1 cellular context compared by ENCODE assay signal in the genomic region with DNA sequence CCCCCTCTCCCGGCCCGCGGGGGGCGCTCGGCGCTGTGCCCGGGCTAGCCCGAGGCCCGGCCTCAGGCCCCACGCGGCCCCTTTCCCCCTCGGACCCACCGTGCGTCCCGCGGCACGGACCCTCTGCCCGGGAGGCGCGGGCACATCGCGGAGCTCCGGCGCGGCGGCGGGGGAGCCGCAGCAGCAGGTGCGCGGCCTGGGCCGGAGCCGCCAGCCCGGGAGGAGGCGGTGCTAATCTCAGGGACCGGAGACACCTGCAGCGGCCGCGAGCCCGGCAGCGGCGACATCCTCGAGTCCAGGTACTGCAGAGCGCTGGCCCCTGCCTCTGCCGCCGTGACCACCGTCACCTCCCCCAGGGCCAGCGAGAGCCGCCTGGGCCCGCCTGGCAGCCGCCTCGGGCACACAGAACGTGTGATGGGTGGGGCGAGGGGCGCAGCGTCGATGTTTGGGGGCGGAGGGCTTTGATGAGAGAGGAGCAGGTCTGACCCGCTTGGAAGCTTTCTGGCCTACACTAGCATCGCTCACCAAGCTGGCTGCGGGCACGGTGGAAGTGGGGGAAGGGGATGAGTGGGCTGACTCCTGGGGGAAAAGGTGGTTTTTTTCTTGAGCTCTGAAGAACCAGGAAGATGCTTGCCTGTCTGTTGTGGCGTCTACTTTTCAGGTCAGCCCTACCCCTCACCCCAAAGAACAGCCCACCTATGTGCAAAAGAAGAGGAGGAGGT.
TF ChIP-seq lines count a peak whose summit lies in the region.

No MANE protein-coding gene starts in this region.

TF ChIP-seq in HepG2, 621 proteins besides CTCF, POLR2A, EP300 and RAD21 (continued from another document and continues in another):
- TF ChIP-seq, protein P1, sequence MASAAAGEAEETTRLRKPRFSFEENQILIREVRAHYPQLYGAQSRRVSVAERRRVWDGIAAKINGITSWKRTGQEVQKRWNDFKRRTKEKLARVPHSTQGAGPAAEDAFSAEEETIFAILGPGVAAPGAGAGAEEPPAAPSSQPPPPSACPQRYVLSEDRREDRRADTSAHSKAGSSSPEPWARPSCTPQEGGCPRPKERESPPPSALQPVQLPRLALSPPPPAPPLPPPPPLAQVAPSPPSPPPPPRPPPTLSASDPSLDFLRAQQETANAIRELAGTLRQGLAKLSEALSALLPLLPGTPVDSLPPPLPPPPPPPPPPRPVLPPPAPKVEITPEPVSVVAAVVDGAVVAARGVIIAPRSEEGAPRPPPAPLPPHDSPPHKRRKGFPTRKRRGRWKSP (CRISPR knock-in tag; IDR thresholded peaks at IDR 0.05): 0 out of 2 replicates have a peak, but pooled peaks have one; percentile 10
- TF ChIP-seq KDM3A (CRISPR knock-in tag; IDR thresholded peaks at IDR 0.05; ENCODE audit: low read depth) (no peak), SAP130 (CRISPR knock-in tag; IDR thresholded peaks at IDR 0.05; ENCODE audit: low read depth) (no peak), PTBP1 (IDR thresholded peaks at IDR 0.05; ENCODE audit: low read depth, low read length, poor library complexity, severe bottlenecking) (no peak), TOE1 (CRISPR knock-in tag; IDR thresholded peaks at IDR 0.05) (no peak), ZNF615 (CRISPR knock-in tag; IDR thresholded peaks at IDR 0.05; ENCODE audit: borderline replicate concordance) (no peak), ZNF878 (CRISPR knock-in tag; IDR thresholded peaks at IDR 0.05) (no peak), PHF5A (CRISPR knock-in tag; IDR thresholded peaks at IDR 0.05; ENCODE audit: low read depth, unreplicated experiment) (no peak), ZNF790 (CRISPR knock-in tag; IDR thresholded peaks at IDR 0.05; ENCODE audit: borderline replicate concordance) (no peak), ZSCAN21 (CRISPR knock-in tag; IDR thresholded peaks at IDR 0.05; ENCODE audit: borderline replicate concordance) (peak; percentile 52; the same call in 1 of the 2 replicates), KDM5B (CRISPR knock-in tag; IDR thresholded peaks at IDR 0.05; ENCODE audit: borderline replicate concordance) (peak; percentile 44; the same call in 1 of the 2 replicates), ZFY (CRISPR knock-in tag; IDR thresholded peaks at IDR 0.05) (peak; percentile 86), ZNF20 (CRISPR knock-in tag; IDR thresholded peaks at IDR 0.05) (no peak), ZNF274 (CRISPR knock-in tag; IDR thresholded peaks at IDR 0.05) (0 out of 2 replicates have a peak, but pooled peaks have one; percentile 44), STAT5B (CRISPR knock-in tag; IDR thresholded peaks at IDR 0.05) (no peak), MLLT10 (CRISPR knock-in tag; IDR thresholded peaks at IDR 0.05) (no peak), ZNF850 (CRISPR knock-in tag; conservative IDR thresholded peaks at IDR 0.05) (no peak), ZNF460 (CRISPR knock-in tag; IDR thresholded peaks at IDR 0.05; ENCODE audit: borderline replicate concordance) (no peak), HDAC6 (IDR thresholded peaks at IDR 0.05; ENCODE audit: low read depth, low read length) (no peak), HOXA3 (CRISPR knock-in tag; IDR thresholded peaks at IDR 0.05) (no peak)
- TF ChIP-seq, protein P2, sequence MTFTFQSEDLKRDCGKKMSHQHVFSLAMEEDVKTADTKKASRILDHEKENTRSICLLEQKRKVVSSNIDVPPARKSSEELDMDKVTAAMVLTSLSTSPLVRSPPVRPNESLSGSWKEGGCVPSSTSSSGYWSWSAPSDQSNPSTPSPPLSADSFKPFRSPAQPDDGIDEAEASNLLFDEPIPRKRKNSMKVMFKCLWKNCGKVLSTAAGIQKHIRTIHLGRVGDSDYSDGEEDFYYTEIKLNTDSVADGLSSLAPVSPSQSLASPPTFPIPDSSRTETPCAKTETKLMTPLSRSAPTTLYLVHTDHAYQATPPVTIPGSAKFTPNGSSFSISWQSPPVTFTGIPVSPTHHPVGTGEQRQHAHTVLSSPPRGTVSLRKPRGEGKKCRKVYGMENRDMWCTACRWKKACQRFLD (CRISPR knock-in tag; IDR thresholded peaks at IDR 0.05; ENCODE audit: borderline replicate concordance): no peak
- TF ChIP-seq, protein P3, sequence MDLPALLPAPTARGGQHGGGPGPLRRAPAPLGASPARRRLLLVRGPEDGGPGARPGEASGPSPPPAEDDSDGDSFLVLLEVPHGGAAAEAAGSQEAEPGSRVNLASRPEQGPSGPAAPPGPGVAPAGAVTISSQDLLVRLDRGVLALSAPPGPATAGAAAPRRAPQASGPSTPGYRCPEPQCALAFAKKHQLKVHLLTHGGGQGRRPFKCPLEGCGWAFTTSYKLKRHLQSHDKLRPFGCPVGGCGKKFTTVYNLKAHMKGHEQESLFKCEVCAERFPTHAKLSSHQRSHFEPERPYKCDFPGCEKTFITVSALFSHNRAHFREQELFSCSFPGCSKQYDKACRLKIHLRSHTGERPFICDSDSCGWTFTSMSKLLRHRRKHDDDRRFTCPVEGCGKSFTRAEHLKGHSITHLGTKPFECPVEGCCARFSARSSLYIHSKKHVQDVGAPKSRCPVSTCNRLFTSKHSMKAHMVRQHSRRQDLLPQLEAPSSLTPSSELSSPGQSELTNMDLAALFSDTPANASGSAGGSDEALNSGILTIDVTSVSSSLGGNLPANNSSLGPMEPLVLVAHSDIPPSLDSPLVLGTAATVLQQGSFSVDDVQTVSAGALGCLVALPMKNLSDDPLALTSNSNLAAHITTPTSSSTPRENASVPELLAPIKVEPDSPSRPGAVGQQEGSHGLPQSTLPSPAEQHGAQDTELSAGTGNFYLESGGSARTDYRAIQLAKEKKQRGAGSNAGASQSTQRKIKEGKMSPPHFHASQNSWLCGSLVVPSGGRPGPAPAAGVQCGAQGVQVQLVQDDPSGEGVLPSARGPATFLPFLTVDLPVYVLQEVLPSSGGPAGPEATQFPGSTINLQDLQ (CRISPR knock-in tag; IDR thresholded peaks at IDR 0.05): no peak
- TF ChIP-seq, protein P4, sequence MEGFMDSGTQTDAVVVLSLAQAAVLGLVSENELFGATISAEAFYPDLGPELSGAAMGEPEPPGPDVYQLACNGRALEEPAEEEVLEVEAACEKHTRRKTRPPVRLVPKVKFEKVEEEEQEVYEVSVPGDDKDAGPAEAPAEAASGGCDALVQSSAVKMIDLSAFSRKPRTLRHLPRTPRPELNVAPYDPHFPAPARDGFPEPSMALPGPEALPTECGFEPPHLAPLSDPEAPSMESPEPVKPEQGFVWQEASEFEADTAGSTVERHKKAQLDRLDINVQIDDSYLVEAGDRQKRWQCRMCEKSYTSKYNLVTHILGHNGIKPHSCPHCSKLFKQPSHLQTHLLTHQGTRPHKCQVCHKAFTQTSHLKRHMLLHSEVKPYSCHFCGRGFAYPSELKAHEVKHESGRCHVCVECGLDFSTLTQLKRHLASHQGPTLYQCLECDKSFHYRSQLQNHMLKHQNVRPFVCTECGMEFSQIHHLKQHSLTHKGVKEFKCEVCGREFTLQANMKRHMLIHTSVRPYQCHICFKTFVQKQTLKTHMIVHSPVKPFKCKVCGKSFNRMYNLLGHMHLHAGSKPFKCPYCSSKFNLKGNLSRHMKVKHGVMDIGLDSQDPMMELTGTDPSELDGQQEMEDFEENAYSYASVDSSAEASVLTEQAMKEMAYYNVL (CRISPR knock-in tag; IDR thresholded peaks at IDR 0.05; ENCODE audit: borderline replicate concordance): no peak
- TF ChIP-seq, protein P5, sequence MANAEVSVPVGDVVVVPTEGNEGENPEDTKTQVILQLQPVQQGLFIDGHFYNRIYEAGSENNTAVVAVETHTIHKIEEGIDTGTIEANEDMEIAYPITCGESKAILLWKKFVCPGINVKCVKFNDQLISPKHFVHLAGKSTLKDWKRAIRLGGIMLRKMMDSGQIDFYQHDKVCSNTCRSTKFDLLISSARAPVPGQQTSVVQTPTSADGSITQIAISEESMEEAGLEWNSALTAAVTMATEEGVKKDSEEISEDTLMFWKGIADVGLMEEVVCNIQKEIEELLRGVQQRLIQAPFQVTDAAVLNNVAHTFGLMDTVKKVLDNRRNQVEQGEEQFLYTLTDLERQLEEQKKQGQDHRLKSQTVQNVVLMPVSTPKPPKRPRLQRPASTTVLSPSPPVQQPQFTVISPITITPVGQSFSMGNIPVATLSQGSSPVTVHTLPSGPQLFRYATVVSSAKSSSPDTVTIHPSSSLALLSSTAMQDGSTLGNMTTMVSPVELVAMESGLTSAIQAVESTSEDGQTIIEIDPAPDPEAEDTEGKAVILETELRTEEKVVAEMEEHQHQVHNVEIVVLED (CRISPR knock-in tag; IDR thresholded peaks at IDR 0.05; ENCODE audit: borderline replicate concordance): 0 out of 2 replicates have a peak, but pooled peaks have one; percentile 16
- TF ChIP-seq, protein P6, sequence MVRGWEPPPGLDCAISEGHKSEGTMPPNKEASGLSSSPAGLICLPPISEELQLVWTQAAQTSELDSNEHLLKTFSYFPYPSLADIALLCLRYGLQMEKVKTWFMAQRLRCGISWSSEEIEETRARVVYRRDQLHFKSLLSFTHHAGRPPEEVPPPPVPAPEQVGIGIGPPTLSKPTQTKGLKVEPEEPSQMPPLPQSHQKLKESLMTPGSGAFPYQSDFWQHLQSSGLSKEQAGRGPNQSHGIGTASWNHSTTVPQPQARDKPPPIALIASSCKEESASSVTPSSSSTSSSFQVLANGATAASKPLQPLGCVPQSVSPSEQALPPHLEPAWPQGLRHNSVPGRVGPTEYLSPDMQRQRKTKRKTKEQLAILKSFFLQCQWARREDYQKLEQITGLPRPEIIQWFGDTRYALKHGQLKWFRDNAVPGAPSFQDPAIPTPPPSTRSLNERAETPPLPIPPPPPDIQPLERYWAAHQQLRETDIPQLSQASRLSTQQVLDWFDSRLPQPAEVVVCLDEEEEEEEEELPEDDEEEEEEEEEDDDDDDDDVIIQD (CRISPR knock-in tag; IDR thresholded peaks at IDR 0.05; ENCODE audit: low read depth): no peak
- TF ChIP-seq, protein P7, sequence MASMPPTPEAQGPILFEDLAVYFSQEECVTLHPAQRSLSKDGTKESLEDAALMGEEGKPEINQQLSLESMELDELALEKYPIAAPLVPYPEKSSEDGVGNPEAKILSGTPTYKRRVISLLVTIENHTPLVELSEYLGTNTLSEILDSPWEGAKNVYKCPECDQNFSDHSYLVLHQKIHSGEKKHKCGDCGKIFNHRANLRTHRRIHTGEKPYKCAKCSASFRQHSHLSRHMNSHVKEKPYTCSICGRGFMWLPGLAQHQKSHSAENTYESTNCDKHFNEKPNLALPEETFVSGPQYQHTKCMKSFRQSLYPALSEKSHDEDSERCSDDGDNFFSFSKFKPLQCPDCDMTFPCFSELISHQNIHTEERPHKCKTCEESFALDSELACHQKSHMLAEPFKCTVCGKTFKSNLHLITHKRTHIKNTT (CRISPR knock-in tag; IDR thresholded peaks at IDR 0.05): no peak
- TF ChIP-seq, protein P8, sequence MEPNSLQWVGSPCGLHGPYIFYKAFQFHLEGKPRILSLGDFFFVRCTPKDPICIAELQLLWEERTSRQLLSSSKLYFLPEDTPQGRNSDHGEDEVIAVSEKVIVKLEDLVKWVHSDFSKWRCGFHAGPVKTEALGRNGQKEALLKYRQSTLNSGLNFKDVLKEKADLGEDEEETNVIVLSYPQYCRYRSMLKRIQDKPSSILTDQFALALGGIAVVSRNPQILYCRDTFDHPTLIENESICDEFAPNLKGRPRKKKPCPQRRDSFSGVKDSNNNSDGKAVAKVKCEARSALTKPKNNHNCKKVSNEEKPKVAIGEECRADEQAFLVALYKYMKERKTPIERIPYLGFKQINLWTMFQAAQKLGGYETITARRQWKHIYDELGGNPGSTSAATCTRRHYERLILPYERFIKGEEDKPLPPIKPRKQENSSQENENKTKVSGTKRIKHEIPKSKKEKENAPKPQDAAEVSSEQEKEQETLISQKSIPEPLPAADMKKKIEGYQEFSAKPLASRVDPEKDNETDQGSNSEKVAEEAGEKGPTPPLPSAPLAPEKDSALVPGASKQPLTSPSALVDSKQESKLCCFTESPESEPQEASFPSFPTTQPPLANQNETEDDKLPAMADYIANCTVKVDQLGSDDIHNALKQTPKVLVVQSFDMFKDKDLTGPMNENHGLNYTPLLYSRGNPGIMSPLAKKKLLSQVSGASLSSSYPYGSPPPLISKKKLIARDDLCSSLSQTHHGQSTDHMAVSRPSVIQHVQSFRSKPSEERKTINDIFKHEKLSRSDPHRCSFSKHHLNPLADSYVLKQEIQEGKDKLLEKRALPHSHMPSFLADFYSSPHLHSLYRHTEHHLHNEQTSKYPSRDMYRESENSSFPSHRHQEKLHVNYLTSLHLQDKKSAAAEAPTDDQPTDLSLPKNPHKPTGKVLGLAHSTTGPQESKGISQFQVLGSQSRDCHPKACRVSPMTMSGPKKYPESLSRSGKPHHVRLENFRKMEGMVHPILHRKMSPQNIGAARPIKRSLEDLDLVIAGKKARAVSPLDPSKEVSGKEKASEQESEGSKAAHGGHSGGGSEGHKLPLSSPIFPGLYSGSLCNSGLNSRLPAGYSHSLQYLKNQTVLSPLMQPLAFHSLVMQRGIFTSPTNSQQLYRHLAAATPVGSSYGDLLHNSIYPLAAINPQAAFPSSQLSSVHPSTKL (CRISPR knock-in tag; IDR thresholded peaks at IDR 0.05): no peak
- TF ChIP-seq, protein P9, sequence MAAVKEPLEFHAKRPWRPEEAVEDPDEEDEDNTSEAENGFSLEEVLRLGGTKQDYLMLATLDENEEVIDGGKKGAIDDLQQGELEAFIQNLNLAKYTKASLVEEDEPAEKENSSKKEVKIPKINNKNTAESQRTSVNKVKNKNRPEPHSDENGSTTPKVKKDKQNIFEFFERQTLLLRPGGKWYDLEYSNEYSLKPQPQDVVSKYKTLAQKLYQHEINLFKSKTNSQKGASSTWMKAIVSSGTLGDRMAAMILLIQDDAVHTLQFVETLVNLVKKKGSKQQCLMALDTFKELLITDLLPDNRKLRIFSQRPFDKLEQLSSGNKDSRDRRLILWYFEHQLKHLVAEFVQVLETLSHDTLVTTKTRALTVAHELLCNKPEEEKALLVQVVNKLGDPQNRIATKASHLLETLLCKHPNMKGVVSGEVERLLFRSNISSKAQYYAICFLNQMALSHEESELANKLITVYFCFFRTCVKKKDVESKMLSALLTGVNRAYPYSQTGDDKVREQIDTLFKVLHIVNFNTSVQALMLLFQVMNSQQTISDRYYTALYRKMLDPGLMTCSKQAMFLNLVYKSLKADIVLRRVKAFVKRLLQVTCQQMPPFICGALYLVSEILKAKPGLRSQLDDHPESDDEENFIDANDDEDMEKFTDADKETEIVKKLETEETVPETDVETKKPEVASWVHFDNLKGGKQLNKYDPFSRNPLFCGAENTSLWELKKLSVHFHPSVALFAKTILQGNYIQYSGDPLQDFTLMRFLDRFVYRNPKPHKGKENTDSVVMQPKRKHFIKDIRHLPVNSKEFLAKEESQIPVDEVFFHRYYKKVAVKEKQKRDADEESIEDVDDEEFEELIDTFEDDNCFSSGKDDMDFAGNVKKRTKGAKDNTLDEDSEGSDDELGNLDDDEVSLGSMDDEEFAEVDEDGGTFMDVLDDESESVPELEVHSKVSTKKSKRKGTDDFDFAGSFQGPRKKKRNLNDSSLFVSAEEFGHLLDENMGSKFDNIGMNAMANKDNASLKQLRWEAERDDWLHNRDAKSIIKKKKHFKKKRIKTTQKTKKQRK (IDR thresholded peaks at IDR 0.05; ENCODE audit: low read length): no peak
